In the genomic region with DNA sequence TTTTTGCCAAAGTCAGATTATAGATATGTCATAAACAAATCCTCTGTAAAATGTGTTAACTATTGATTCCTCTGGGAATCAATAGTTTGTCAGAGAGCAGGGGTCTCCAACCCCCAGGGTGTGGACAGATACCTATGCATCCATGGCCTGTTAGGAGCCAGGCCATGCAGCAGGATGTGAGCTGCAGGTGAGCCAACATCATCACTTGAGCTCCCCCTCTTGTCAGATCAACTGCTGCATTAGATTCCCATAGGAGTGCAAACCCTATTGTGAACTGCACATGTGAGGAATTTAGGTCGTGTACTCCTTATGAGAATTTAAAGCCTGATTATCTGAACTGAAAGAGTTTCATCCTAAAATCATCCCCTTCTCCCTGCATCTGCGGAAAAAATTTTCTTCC, we compare ENCODE assay signal across 20 cellular contexts.
"Had no signal": no experiment of that assay in that cellular context is flagged by ENCODE, and none has a peak within 500 bp of the region (broad histone marks: within the 10 kb centered on the region; RNA-seq: fewer than 3 reads in every experiment).

No MANE protein-coding gene starts in this region.

- DNase-seq: activated CD4-positive, alpha-beta T cell treated with anti-CD3 and anti-CD28 coated beads, Interleukin-2, amount 10 ng/mL, durations not matched to agents 7 days and 5 days; activated CD8-positive, alpha-beta T cell treated with anti-CD3 and anti-CD28 coated beads, Interleukin-2, amount 10 ng/mL, durations not matched to agents 7 days and 5 days; activated naive CD4-positive, alpha-beta T cell treated with Interleukin-2 at 50 U/mL for 16 hours; activated naive CD8-positive, alpha-beta T cell treated with anti-CD3 and anti-CD28 coated beads, Interleukin-2, amount 50 U/mL, for 24 hours; activated T-cell treated with anti-CD3 and anti-CD28 coated beads, Interleukin-2, amount 50 U/mL, for 24 hours; anterior cingulate cortex; colonic mucosa; erythroblast; foreskin melanocyte; head of caudate nucleus; left lung; midbrain; nucleus accumbens; sigmoid colon; stimulated activated CD4-positive, alpha-beta T cell treated with anti-CD3 and anti-CD28 coated beads, Interleukin-4, amount 100 ng/mL, for 4 hours; T1000; upper lobe of right lung had no signal

- ATAC-seq: activated CD4-positive, CD25-positive, alpha-beta regulatory T cell treated with anti-CD3 and anti-CD28 coated beads, Interleukin-2, amount 50 U/mL, for 24 hours; activated CD8-positive, alpha-beta T cell treated with anti-CD3 and anti-CD28 coated beads, Interleukin-2, amount 10 ng/mL, durations not matched to agents 7 days and 5 days; activated naive CD8-positive, alpha-beta T cell treated with anti-CD3 and anti-CD28 coated beads, Interleukin-2, amount 50 U/mL, for 24 hours; left lung; stimulated activated memory B cell treated with anti-CD40 and anti-IgM and Interleukin-4, amounts not matched to agents 10 μg/mL and 1 μg/mL and 100 μg/mL, for 72 hours; upper lobe of right lung had no signal

- H3K36me3 ChIP-seq: colonic mucosa, left lung, sigmoid colon, thoracic aorta, upper lobe of right lung had no signal

- H3K4me1 ChIP-seq: colonic mucosa, left lung, sigmoid colon, upper lobe of right lung had no signal

- H3K9me3 ChIP-seq: colonic mucosa, sigmoid colon, thoracic aorta, upper lobe of right lung had no signal

- H3K27me3 ChIP-seq: colonic mucosa, left lung, sigmoid colon, upper lobe of right lung had no signal

- H3K27ac ChIP-seq: colonic mucosa, left lung, sigmoid colon, thoracic aorta, upper lobe of right lung had no signal

- H3K4me3 ChIP-seq: colonic mucosa, left lung, sigmoid colon, thoracic aorta, upper lobe of right lung had no signal
